Comparison of ENCODE assay signal across 8 cellular contexts in the genomic region with DNA sequence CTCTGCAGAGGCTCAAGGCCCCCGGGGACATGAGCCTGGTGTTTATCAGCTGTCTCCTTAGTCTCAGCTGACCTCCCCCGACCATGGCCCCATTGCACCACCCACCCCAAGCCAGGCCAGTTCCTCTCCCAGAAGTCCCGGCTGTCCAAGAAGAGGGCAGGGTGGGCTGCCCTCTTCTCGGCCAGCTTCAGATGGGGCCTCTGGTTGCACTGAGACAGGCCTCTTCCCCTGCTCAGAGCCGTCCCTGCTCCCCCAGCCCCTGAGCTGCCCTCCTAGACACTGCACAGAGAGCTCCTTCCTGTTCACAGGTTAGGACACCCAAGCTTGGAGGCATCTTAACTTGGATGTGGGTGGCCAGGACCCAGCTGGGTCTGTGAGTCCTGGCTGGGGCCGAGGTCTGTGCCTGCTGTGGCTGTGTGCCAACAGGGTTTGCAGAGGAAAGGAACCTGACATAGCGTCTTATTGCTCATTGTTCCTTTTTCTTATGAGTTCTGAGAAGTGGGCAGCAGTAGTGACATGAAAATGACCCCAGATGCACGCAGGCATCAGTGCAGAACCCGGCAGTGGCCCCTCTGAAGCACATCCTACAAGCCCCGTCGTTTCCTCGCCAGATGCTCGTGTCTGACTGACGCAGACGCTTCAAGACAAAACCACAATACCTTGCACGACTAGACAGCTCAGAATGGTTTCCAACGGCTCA. TPM values are rescaled to one million over a fixed set of nuclear protein-coding genes. Genes with fewer than 3 reads are reported as not detected.
DNase-seq lines count a peak whose midpoint lies in the region; ATAC-seq and TF ChIP-seq lines count a peak whose summit lies in the region.

No MANE protein-coding gene starts in this region.

- TF ChIP-seq CTCF in PC-9 (conservative IDR thresholded peaks at IDR 0.05) (no peak), right atrium auricular region (IDR thresholded peaks at IDR 0.05) (no peak)

- H3K27me3 ChIP-seq in PC-9 (ENCODE audit: insufficient read depth, low read depth) (no peaks in the 10 kb centered on the region), right atrium auricular region (no peaks in the 10 kb centered on the region)

- DNase-seq in PC-9: no peak
- peak; percentile 89 for DNase-seq in activated effector memory CD4-positive, alpha-beta T cell treated with anti-CD3 and anti-CD28 coated beads, Interleukin-2, amount 50 U/mL, for 16 hours
- DNase-seq in right atrium auricular region (ENCODE audit: low spot score): no peak
- peak; percentile 52 to 74 for DNase-seq in stimulated activated CD4-positive, alpha-beta T cell treated with anti-CD3 and anti-CD28 coated beads, Interleukin-4, amount 100 ng/mL, for 4 hours
- DNase-seq in NCI-H82 treated with DMSO at 0.1 percent for 48 hours (lab: John Stamatoyannopoulos, UW; ENCODE audit: unreplicated experiment): no peak

- H3F3A ChIP-seq in PC-9 (ENCODE audit: insufficient read depth, low read depth): peaks cover 24% of the 10 kb centered on the region; the same call in 1 of the 2 replicates

- H3K36me3 ChIP-seq in PC-9 (ENCODE audit: low read depth): peaks cover 27% of the 10 kb centered on the region; the same call in 1 of the 2 replicates
- peaks cover 26% of the 10 kb centered on the region for H3K36me3 ChIP-seq in right atrium auricular region

- H3K9me3 ChIP-seq in PC-9 (ENCODE audit: insufficient read depth, low read depth) (no peaks in the 10 kb centered on the region), right atrium auricular region (no peaks in the 10 kb centered on the region)

- intact Hi-C loops in PC-9 (cut with micrococcal nuclease; ENCODE audit: unreplicated experiment): no loop called here

- peak overlapping the region; percentile 73 for H3K4me2 ChIP-seq in PC-9

- BruUV-seq in PC-9 (replicated peaks; lab: Mats Ljungman, UMichigan): no TSS peak

- peak overlapping the region; percentile 67 for H3K27ac ChIP-seq in PC-9
- H3K27ac ChIP-seq in right atrium auricular region: peak overlapping the region; percentile 84 to 90

- H2AFZ ChIP-seq in PC-9: no peak overlapping the region

- ATAC-seq in GM19468 (IDR thresholded peaks at IDR 0.05; ENCODE audit: extremely low read depth, unreplicated experiment) (peak; percentile 12), GM18909 (IDR thresholded peaks at IDR 0.05; ENCODE audit: poor library complexity, unreplicated experiment) (no peak), HG03045 (IDR thresholded peaks at IDR 0.05; ENCODE audit: unreplicated experiment) (no peak)

- CTCF ChIA-PET in PC-9 (lab: Charles Lee): no interaction called here

- H3K4me1 ChIP-seq in PC-9 (replicated peaks; ENCODE audit: insufficient read depth) (peaks cover 34% of the 10 kb centered on the region), right atrium auricular region (peaks cover 3 to 46% of the 10 kb centered on the region in 2 donors)

- POLR2A ChIA-PET in PC-9 (lab: Charles Lee; ENCODE audit: unreplicated experiment): no interaction called here

- H3K4me3 ChIP-seq in PC-9 (peak overlapping the region; percentile 49; the same call in 1 of the 2 replicates), right atrium auricular region (peak overlapping the region; percentile 41 to 51)

- no peaks in the 10 kb centered on the region for H3K9me2 ChIP-seq in PC-9 (ENCODE audit: insufficient read depth)

- peaks cover 85% of the 10 kb centered on the region for H4K20me1 ChIP-seq in PC-9 (ENCODE audit: insufficient read depth)

- H3K79me2 ChIP-seq in PC-9 (ENCODE audit: low read depth): peaks cover 67% of the 10 kb centered on the region

RNA-seq across cellular contexts. Expression of gene TRABD, which starts 5.5 kb away (rescaled TPM):
- total RNA-seq in PC-9 (2021) (68.2 and 78.8 TPM in 2 replicates), right atrium auricular region (10 to 100 TPM; 12.3 to 20.0 TPM)

RNA-seq across cellular contexts. Expression of gene SELENOO, which starts 9.6 kb away (rescaled TPM):
- total RNA-seq in PC-9 (2021) (27.4 and 36.2 TPM in 2 replicates), right atrium auricular region (10 to 100 TPM; 18.0 to 20.0 TPM)

RNA-seq across cellular contexts. Expression of gene PANX2, which starts 20.7 kb away (rescaled TPM):
- total RNA-seq in PC-9 (2021): 46.3 and 51.7 TPM in 2 replicates
- 1 to 10 TPM in 1 of 2 donors, under 1 TPM in 1; 0.67 to 1.7 TPM for total RNA-seq in right atrium auricular region

RNA-seq across cellular contexts. Expression of gene TUBGCP6, which starts 53.6 kb away (rescaled TPM):
- total RNA-seq in PC-9 (2021): 31.3 and 34.8 TPM in 2 replicates
- 10 to 100 TPM; 19.5 to 22.1 TPM for total RNA-seq in right atrium auricular region

RNA-seq across cellular contexts. Expression of gene HDAC10, which starts 59.9 kb away (rescaled TPM):
- total RNA-seq in PC-9 (2021): 80.5 and 101 TPM in 2 replicates
- 1 to 10 TPM; 6.7 to 9.1 TPM for total RNA-seq in right atrium auricular region

Comparison
In these comparisons a context has a peak if more than half of its experiments do, and no peak if none do; other contexts are left out.
1. DNase-seq: peak in activated effector memory CD4-positive, alpha-beta T cell treated with anti-CD3 and anti-CD28 coated beads, Interleukin-2, amount 50 U/mL, for 16 hours (single experiment) and stimulated activated CD4-positive, alpha-beta T cell treated with anti-CD3 and anti-CD28 coated beads, Interleukin-4, amount 100 ng/mL, for 4 hours (2 of 2); none in PC-9 (0 of 2), right atrium auricular region (single experiment) and NCI-H82 treated with DMSO at 0.1 percent for 48 hours (single experiment).
2. RNA of gene PANX2, which starts 20.7 kb away (total RNA-seq): 46.3 to 51.7 TPM in PC-9; 0.67 to 1.7 TPM in right atrium auricular region; every median in the first group is over 10 times any median in the second.